ENCODE assay signal across 12 cellular contexts in genomic region chr5:142322403-142322746, GRCh38. TPM values are rescaled to one million over a fixed set of nuclear protein-coding genes. Genes with fewer than 3 reads are reported as not detected.
A peak's percentile ranks its signal among the peaks of the same experiment; 100 is the strongest.
DNase-seq lines count a peak whose midpoint lies in the region; ATAC-seq and TF ChIP-seq lines count a peak whose summit lies in the region.
"Had no signal": no experiment of that assay in that cellular context is flagged by ENCODE, and none has a peak within 500 bp of the region (broad histone marks: within the 10 kb centered on the region; RNA-seq: fewer than 3 reads in every experiment).

No MANE protein-coding gene starts in this region.

- H3K36me3 ChIP-seq in iPS-18a (ENCODE audit: control insufficient read depth, low read depth, low read length): peaks cover 15% of the 10 kb centered on the region
- H3K36me3 ChIP-seq in testis (ENCODE audit: low read depth, missing control alignments): no peaks in the 10 kb centered on the region
- H3K36me3 ChIP-seq: ovary had no signal

- peaks cover 74% of the 10 kb centered on the region for H3K79me2 ChIP-seq in H9 (ENCODE audit: insufficient read depth, low read length)

- H3K27ac ChIP-seq in H9 (ENCODE audit: insufficient read length, low read depth, low read length): no peak overlapping the region
- H3K27ac ChIP-seq in iPS-18a (ENCODE audit: low read length): no peak overlapping the region
- H3K27ac ChIP-seq in skin epidermis: peak overlapping the region in 3 of 21 experiments; percentile 75 to 90 (median 89)
- no peak overlapping the region for H3K27ac ChIP-seq in testis
- H3K27ac ChIP-seq: ovary had no signal

- no peaks in the 10 kb centered on the region for H3K79me1 ChIP-seq in H9 (ENCODE audit: insufficient read depth, low read depth, low read length, poor library complexity, severe bottlenecking)

- H3K4me1 ChIP-seq in H9 (ENCODE audit: insufficient read depth, low read length) (peaks cover 5% of the 10 kb centered on the region; the same call in 1 of the 2 replicates), iPS-18a (ENCODE audit: control insufficient read depth, low read depth, low read length) (peaks cover 44% of the 10 kb centered on the region), testis (peaks cover 16% of the 10 kb centered on the region)

- peak overlapping the region; percentile 89 for H3K9ac ChIP-seq in H9 (ENCODE audit: extremely low read depth, insufficient read length, low read length)
- H3K9ac ChIP-seq in iPS-18a (ENCODE audit: low read length): peak overlapping the region; percentile 90

- peak overlapping the region; percentile 94 for H3K4me2 ChIP-seq in H9 (ENCODE audit: insufficient read depth, insufficient read length, low read length)

- H4K5ac ChIP-seq in H9 (ENCODE audit: insufficient read length, low read depth, low read length): no peak overlapping the region

- H4K8ac ChIP-seq in H9 (replicated peaks; ENCODE audit: insufficient read length, low read depth, low read length): no peak overlapping the region

- H3K4me1 Mint-ChIP-seq in H9: peaks cover 62 to 75% of the 10 kb centered on the region in 2 experiments

- no peak overlapping the region for H3K18ac ChIP-seq in H9 (ENCODE audit: insufficient read length, low read depth, low read length)

- no peak overlapping the region for H2BK120ac ChIP-seq in H9 (ENCODE audit: low read depth, low read length, poor library complexity, severe bottlenecking)

- H4K91ac ChIP-seq in H9 (ENCODE audit: insufficient read length, low read depth, low read length): no peak overlapping the region

- peaks cover 0 to 2% of the 10 kb centered on the region in 2 experiments; a peak in 1 of 5 replicates for H3K9me3 Mint-ChIP-seq in H9

- H3K27ac Mint-ChIP-seq in H9: peak overlapping the region in 1 of 3 experiments; percentile 87; a peak in 1 of 7 replicates

- WGBS in H9 (ENCODE audit: extremely low coverage, insufficient read length, low lambda C conversion rate): no CpG with 5 or more reads among the region's 5 CpGs
- 80 to 83% methylated on average over 5 of the region's 5 CpGs for WGBS in testis, 2 donors

- peaks cover 6% of the 10 kb centered on the region for H3K27me3 Mint-ChIP-seq in H9 (ENCODE audit: low read depth)

- peaks cover 10% of the 10 kb centered on the region for H4K20me1 ChIP-seq in H9 (ENCODE audit: control insufficient read depth, insufficient read depth, insufficient read length)

- in situ Hi-C loops in astrocyte of the spinal cord (cut with HindIII; ENCODE audit: low sequenced_read_pairs): no loop called here

- H3K56ac ChIP-seq in H9 (ENCODE audit: insufficient read length, low read depth, low read length): no peak overlapping the region

- no peak for ATAC-seq in GM19452 (IDR thresholded peaks at IDR 0.05; ENCODE audit: unreplicated experiment)

- H3K4me3 Mint-ChIP-seq in H9: peak overlapping the region; percentile 96 to 99

- no peak overlapping the region for H2AFZ ChIP-seq in H9 (ENCODE audit: low read length)

- no peak for TF ChIP-seq POLR2A in testis (IDR thresholded peaks at IDR 0.05)

- H3K23ac ChIP-seq in H9 (ENCODE audit: insufficient read length, low read depth, low read length): no peak overlapping the region

- H3K9me3 ChIP-seq in H9 (ENCODE audit: control insufficient read depth, low read depth, low read length) (no peaks in the 10 kb centered on the region), iPS-18a (ENCODE audit: control insufficient read depth, low read depth, low read length) (no peaks in the 10 kb centered on the region), testis (no peaks in the 10 kb centered on the region)
- H3K9me3 ChIP-seq: ovary had no signal

- TF ChIP-seq CTCF in H9 (conservative IDR thresholded peaks at IDR 0.05): no peak
- TF ChIP-seq CTCF in astrocyte of the spinal cord (IDR thresholded peaks at IDR 0.05; ENCODE audit: low read depth, low read length): no peak
- no peak for TF ChIP-seq CTCF in testis (IDR thresholded peaks at IDR 0.05)

- no peak overlapping the region for H3T11ph ChIP-seq in H9 (ENCODE audit: low read length)

- H3K4ac ChIP-seq in H9 (ENCODE audit: low read depth, low read length): no peak overlapping the region

- H3K14ac ChIP-seq in H9 (ENCODE audit: insufficient read depth, low read length): no peak overlapping the region

- no peak overlapping the region for H2BK15ac ChIP-seq in H9 (ENCODE audit: low read depth, low read length)

- no peak overlapping the region for H2AK5ac ChIP-seq in H9 (ENCODE audit: insufficient read length, low read length)

- H2BK5ac ChIP-seq in H9 (ENCODE audit: insufficient read length, low read length): no peak overlapping the region

- peaks cover 38% of the 10 kb centered on the region for H3K23me2 ChIP-seq in H9 (ENCODE audit: insufficient read length, low read depth, low read length, poor library complexity, severe bottlenecking)

- H3K27me3 ChIP-seq in H9 (ENCODE audit: insufficient read depth, low read length): no peaks in the 10 kb centered on the region
- H3K27me3 ChIP-seq in iPS-18a (ENCODE audit: control insufficient read depth, insufficient read depth, low read length): no peaks in the 10 kb centered on the region
- H3K27me3 ChIP-seq in testis: no peaks in the 10 kb centered on the region
- H3K27me3 ChIP-seq: ovary had no signal

- peak overlapping the region; percentile 87 for H3K4me3 ChIP-seq in astrocyte of the spinal cord (ENCODE audit: low read depth, low read length)
- peak overlapping the region; percentile 93 for H3K4me3 ChIP-seq in iPS-18a (ENCODE audit: low read length)
- peak overlapping the region in 4 of 7 experiments; percentile 57 to 72 (median 64) for H3K4me3 ChIP-seq in skin epidermis
- no peak overlapping the region for H3K4me3 ChIP-seq in testis

- intact Hi-C loops in testis (cut with DNase I; ENCODE audit: low total_unique reads): no loop called here

- H3K36me3 Mint-ChIP-seq in H9 (ENCODE audit: insufficient read depth in 1 of 3, low read depth in 3 of 3): peaks cover 0 to 63% (median 55%) of the 10 kb centered on the region in 3 experiments; a peak in 5 of 7 replicates

- H2BK12ac ChIP-seq in H9 (ENCODE audit: insufficient read length, low read depth, low read length): no peak overlapping the region

- no peak overlapping the region for H2BK20ac ChIP-seq in H9 (ENCODE audit: low read depth, low read length, poor library complexity, severe bottlenecking)

- DNase-seq in H9 (no peak), astrocyte of the spinal cord (ENCODE audit: low read depth, low spot score) (no peak), testis (no peak), OCI-M2 (lab: John Stamatoyannopoulos, UW; ENCODE audit: unreplicated experiment) (no peak)
- no peak for DNase-seq in activated T-cell treated with anti-CD3 and anti-CD28 coated beads, Interleukin-2, amount 50 U/mL, for 48 hours
- DNase-seq: anterior cingulate cortex, NCI-H187, RPMI8226 had no signal

RNA-seq across cellular contexts. Expression of gene SPRY4, which starts 2.4 kb away (rescaled TPM):
- total RNA-seq in H9 (2021) (92.4 and 95.9 TPM in 2 replicates), testis (1 to 10 TPM; 5.3 to 7.2 TPM)
- 3.8 TPM for polyA plus RNA-seq in testis (ENCODE audit: insufficient read depth, low read depth, low replicate concordance)

Comparison
In these comparisons a context has a peak if more than half of its experiments do, and no peak if none do; other contexts are left out.
1. H3K4me3 ChIP-seq: peak in astrocyte of the spinal cord (single experiment), iPS-18a (single experiment) and skin epidermis (4 of 7); none in testis (0 of 2).
2. RNA of gene SPRY4, which starts 2.4 kb away (total RNA-seq): 92.4 to 95.9 TPM in H9; 5.3 to 7.2 TPM in testis; every median in the first group is over 10 times any median in the second.